18 cellular contexts compared by ENCODE assay signal in the genomic region with DNA sequence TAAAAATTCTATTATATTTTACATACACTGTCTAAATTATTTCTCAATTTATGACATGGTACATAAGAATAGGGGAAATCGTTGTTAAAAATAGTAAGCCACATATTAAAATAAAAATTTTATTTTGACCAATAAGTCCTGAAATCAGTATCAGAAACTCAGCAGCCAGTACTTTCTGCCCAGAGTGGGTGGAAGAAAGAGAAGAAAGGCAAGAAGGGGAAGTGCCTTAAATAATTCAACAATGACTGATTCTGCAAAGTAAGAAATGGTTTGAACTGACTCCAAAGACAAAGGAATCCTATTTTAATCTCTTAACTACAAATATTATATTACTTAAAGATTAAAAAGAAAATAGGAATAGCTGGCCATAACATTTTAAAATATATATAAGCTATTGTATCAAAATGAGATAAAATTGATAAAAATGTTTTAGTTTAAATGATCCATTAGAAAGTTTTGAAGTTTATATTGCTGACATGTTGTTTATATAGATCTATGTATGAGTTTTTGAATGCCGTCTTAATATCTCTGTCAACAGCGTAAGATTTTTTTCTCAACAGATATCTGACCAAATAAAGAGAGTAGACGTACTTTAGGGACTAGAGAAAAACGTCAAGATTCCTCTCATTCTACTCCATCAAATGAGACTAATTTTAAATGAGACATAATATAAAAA. TPM values are rescaled to one million over a fixed set of nuclear protein-coding genes. Genes with fewer than 3 reads are reported as not detected.
DNase-seq lines count a peak whose midpoint lies in the region; ATAC-seq and FAIRE-seq lines count a peak whose summit lies in the region.
"Had no signal": no experiment of that assay in that cellular context is flagged by ENCODE, and none has a peak within 500 bp of the region (broad histone marks: within the 10 kb centered on the region; RNA-seq: fewer than 3 reads in every experiment).

No MANE protein-coding gene starts in this region.

- no peaks in the 10 kb centered on the region for H3K4me1 ChIP-seq in small intestine (ENCODE audit: control insufficient read depth in 2 of 2, insufficient read depth in 1 of 2, low read depth in 1 of 2, low read length in 1 of 2)
- H3K4me1 ChIP-seq: psoas muscle, suprapubic skin had no signal

- no peaks in the 10 kb centered on the region for H3K9me3 ChIP-seq in small intestine (ENCODE audit: control insufficient read depth, low read depth)
- H3K9me3 ChIP-seq: psoas muscle, suprapubic skin had no signal

- no peak overlapping the region for H3K4me3 ChIP-seq in small intestine (ENCODE audit: low read depth in 1 of 2, low read length in 2 of 2)
- H3K4me3 ChIP-seq: psoas muscle, suprapubic skin had no signal

- H3K36me3 ChIP-seq in small intestine (ENCODE audit: control insufficient read depth in 2 of 2, insufficient read depth in 2 of 2, low read length in 2 of 2), result peaks cover 0 to 3% of the 10 kb centered on the region in 2 donors

- FAIRE-seq in small intestine (lab: Jason Lieb, UNC), result peak; percentile 19

- H3K27me3 ChIP-seq in small intestine (ENCODE audit: control insufficient read depth in 2 of 2, insufficient read depth in 2 of 2, low read length in 2 of 2), result no peaks in the 10 kb centered on the region
- H3K27me3 ChIP-seq: suprapubic skin had no signal

- DNase-seq in NOMO-1 treated with DMSO at 0.1 percent for 48 hours (lab: John Stamatoyannopoulos, UW; ENCODE audit: unreplicated experiment) (peak; percentile 1), NOMO-1 (lab: John Stamatoyannopoulos, UW; ENCODE audit: unreplicated experiment in 2 of 2) (no peak), HT1080 (ENCODE audit: low read depth) (peak; percentile 11), dermis blood vessel endothelial cell (peak; percentile 56), small intestine (no peak), NCI-H748 treated with DMSO at 0.1 percent for 48 hours (lab: John Stamatoyannopoulos, UW) (no peak)
- DNase-seq in stimulated activated CD4-positive, alpha-beta T cell treated with anti-CD3 and anti-CD28 coated beads, Interleukin-2, amount 100 ng/mL, for 24 hours, result no peak
- DNase-seq: 8988T; activated CD8-positive, alpha-beta memory T cell treated with anti-CD3 and anti-CD28 coated beads for 24 hours; amygdala; CD8-positive, alpha-beta T cell; GDM1; NCI-H187; NCI-H510A treated with DMSO at 0.1 percent for 48 hours; psoas muscle had no signal

- no peak for ATAC-seq in HG02588 (IDR thresholded peaks at IDR 0.05; ENCODE audit: unreplicated experiment)
- ATAC-seq: CD8-positive, alpha-beta T cell; psoas muscle had no signal

- H3K27ac ChIP-seq in small intestine (ENCODE audit: low read depth in 1 of 2, low read length in 1 of 2), result no peak overlapping the region
- H3K27ac ChIP-seq: psoas muscle, suprapubic skin, VCaP had no signal

- 86 to 91% (median 91%) methylated on average over 5 of the region's 5 CpGs for WGBS in small intestine, 3 donors

RNA-seq across cellular contexts. Expression of a gene that starts 30.2 kb away (rescaled TPM):
- 8.1 and 14.6 TPM in 2 replicates for total RNA-seq in HT1080 (2014; rRNA removed; shearing (Covaris generic))
- 0.85 and 1.2 TPM in 2 replicates for polyA plus RNA-seq in HT1080 (2015; cell fraction: cytosol; rRNA removed)
- 1.7 and 2.2 TPM in 2 replicates for polyA plus RNA-seq in HT1080 (2015; cell fraction: nucleus; rRNA removed)
- total RNA-seq in dermis blood vessel endothelial cell, result 9.2 and 16.0 TPM in 2 replicates
- 1 to 10 TPM in 1 of 3 donors, under 1 TPM in 2; 0.27 to 2.3 (median 0.45) TPM for polyA plus RNA-seq in small intestine

RNA-seq across cellular contexts. Expression of a gene that starts 39.5 kb away (rescaled TPM):
- 11.1 and 21.2 TPM in 2 replicates for total RNA-seq in HT1080 (2014; rRNA removed; shearing (Covaris generic))
- polyA plus RNA-seq in HT1080 (2015; cell fraction: cytosol; rRNA removed), result 17.2 and 20.4 TPM in 2 replicates
- 15.4 and 17.5 TPM in 2 replicates for polyA plus RNA-seq in HT1080 (2015; cell fraction: nucleus; rRNA removed)
- 39.7 and 58.4 TPM in 2 replicates for total RNA-seq in dermis blood vessel endothelial cell
- 10 to 100 TPM in 1 of 3 donors, 1 to 10 TPM in 2; 8.3 to 12.2 (median 8.6) TPM for polyA plus RNA-seq in small intestine

Comparison
In these comparisons a context has a peak if more than half of its experiments do, and no peak if none do; other contexts are left out.
1. DNase-seq: peak in NOMO-1 treated with DMSO at 0.1 percent for 48 hours (single experiment), HT1080 (single experiment) and dermis blood vessel endothelial cell (single experiment); none in NOMO-1 (0 of 2), small intestine (single experiment), NCI-H748 treated with DMSO at 0.1 percent for 48 hours (single experiment) and stimulated activated CD4-positive, alpha-beta T cell treated with anti-CD3 and anti-CD28 coated beads, Interleukin-2, amount 100 ng/mL, for 24 hours (0 of 2).